In the genomic region with DNA sequence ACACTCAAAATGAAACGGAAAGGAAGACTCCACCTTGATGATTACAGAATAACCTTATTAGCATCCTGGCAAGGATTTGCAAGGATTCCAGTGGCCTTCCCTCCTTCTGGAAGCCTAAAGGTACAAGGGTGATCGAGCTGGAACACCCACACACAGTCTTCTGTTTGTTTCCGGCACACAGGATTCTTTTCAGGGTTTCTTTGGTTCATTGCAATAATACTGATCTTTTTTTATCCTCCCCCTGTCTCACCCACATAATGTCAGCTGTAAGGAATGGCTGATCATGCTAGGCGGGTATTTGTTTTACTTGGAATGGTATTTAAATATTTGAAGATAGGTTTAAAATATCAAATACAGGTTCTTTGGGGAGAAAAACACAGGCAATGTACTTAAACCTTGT, we compare ENCODE assay signal across 25 cellular contexts.
DNase-seq lines count a peak whose midpoint lies in the region; ATAC-seq and TF ChIP-seq lines count a peak whose summit lies in the region.
"Had no signal": no experiment of that assay in that cellular context is flagged by ENCODE, and none has a peak within 500 bp of the region (broad histone marks: within the 10 kb centered on the region; RNA-seq: fewer than 3 reads in every experiment).

No MANE protein-coding gene starts in this region.

- H3K4me3 Mint-ChIP-seq in CD8-positive, alpha-beta T cell, result no peak overlapping the region
- no peak overlapping the region for H3K4me3 Mint-ChIP-seq in Caco-2 (ENCODE audit: unreplicated experiment)
- H3K4me3 Mint-ChIP-seq: activated CD4-positive, alpha-beta T cell treated with anti-CD3 and anti-CD28 coated beads, Interleukin-2, amount 10 ng/mL, durations not matched to agents 7 days and 5 days; activated CD8-positive, alpha-beta memory T cell treated with anti-CD3 and anti-CD28 coated beads, Interleukin-2, amount 10 ng/mL, durations not matched to agents 7 days and 5 days; endodermal cell; HFFc6; stimulated activated naive CD8-positive, alpha-beta T cell treated with anti-CD3 and anti-CD28 coated beads, Interleukin-15, amount 100 ng/mL, for 72 hours had no signal

- no peaks in the 10 kb centered on the region for H3K4me1 ChIP-seq in CD8-positive, alpha-beta T cell (ENCODE audit: insufficient read depth, low read length)
- H3K4me1 ChIP-seq in rectal smooth muscle tissue (ENCODE audit: control insufficient read depth, insufficient read depth, low read length) (no peaks in the 10 kb centered on the region), Caco-2 (peaks cover 15% of the 10 kb centered on the region; the same call in 1 of the 2 replicates)
- H3K4me1 ChIP-seq: BE2C had no signal

- POLR2A ChIA-PET in CD8-positive, alpha-beta T cell (lab: Charles Lee), result no interaction called here
- POLR2A ChIA-PET in Caco-2 (lab: Charles Lee), result no interaction called here

- TF ChIP-seq CTCF in CD8-positive, alpha-beta T cell (IDR thresholded peaks at IDR 0.05), result no peak
- TF ChIP-seq CTCF in brain microvascular endothelial cell (IDR thresholded peaks at IDR 0.05; ENCODE audit: low read depth, low read length, missing control alignments) (no peak), Caco-2 (IDR thresholded peaks at IDR 0.05; ENCODE audit: insufficient read depth in 1 of 2, low read depth in 1 of 2, low read length in 1 of 2, severe bottlenecking in 1 of 2, unreplicated experiment in 1 of 2) (no peak)

- no peaks in the 10 kb centered on the region for H3K27me3 Mint-ChIP-seq in CD8-positive, alpha-beta T cell (ENCODE audit: low read depth)
- H3K27me3 Mint-ChIP-seq in Caco-2 (ENCODE audit: insufficient read depth, unreplicated experiment), result no peaks in the 10 kb centered on the region
- H3K27me3 Mint-ChIP-seq: activated CD4-positive, alpha-beta T cell treated with anti-CD3 and anti-CD28 coated beads, Interleukin-2, amount 10 ng/mL, durations not matched to agents 7 days and 5 days; activated CD8-positive, alpha-beta memory T cell treated with anti-CD3 and anti-CD28 coated beads, Interleukin-2, amount 10 ng/mL, durations not matched to agents 7 days and 5 days; stimulated activated naive CD8-positive, alpha-beta T cell treated with anti-CD3 and anti-CD28 coated beads, Interleukin-15, amount 100 ng/mL, for 72 hours had no signal

- no peak overlapping the region for H3K9ac ChIP-seq in rectal smooth muscle tissue (ENCODE audit: low read length)
- H3K9ac ChIP-seq: GM23248 had no signal

- H3K27ac ChIP-seq in CD8-positive, alpha-beta T cell (ENCODE audit: low read depth, low read length), result no peak overlapping the region
- H3K27ac ChIP-seq in brain microvascular endothelial cell (no peak overlapping the region), rectal smooth muscle tissue (ENCODE audit: low read depth, low read length) (peak overlapping the region; percentile 23)
- H3K27ac ChIP-seq: GM23248, WERI-Rb-1 had no signal

- H3K9me3 ChIP-seq in CD8-positive, alpha-beta T cell (ENCODE audit: low read length), result no peaks in the 10 kb centered on the region
- H3K9me3 ChIP-seq in Caco-2, result no peaks in the 10 kb centered on the region
- H3K9me3 ChIP-seq: BE2C had no signal

- intact Hi-C loops in CD8-positive, alpha-beta T cell (cut with DNase I, micrococcal nuclease), result no loop called here
- intact Hi-C loops in Caco-2 (cut with micrococcal nuclease; ENCODE audit: unreplicated experiment), result no loop called here

- CTCF ChIA-PET in CD8-positive, alpha-beta T cell (lab: Charles Lee), result interaction anchor here (1.0 kb wide), 1 partner anchor 50 kb away, joined by 4 read pairs; no protein-coding TSS in a partner anchor
- CTCF ChIA-PET in Caco-2 (lab: Charles Lee), result no interaction called here

- DNase-seq in CD8-positive, alpha-beta T cell, result no peak
- peak; percentile 18 for DNase-seq in brain microvascular endothelial cell
- peak; percentile 50 for DNase-seq in kidney glomerular epithelial cell (lab: John Stamatoyannopoulos, UW)
- no peak for DNase-seq in NCI-H82 treated with DMSO at 0.1 percent for 48 hours (lab: John Stamatoyannopoulos, UW; ENCODE audit: unreplicated experiment)
- DNase-seq in stimulated activated CD4-positive, alpha-beta T cell treated with anti-CD3 and anti-CD28 coated beads, Interleukin-4, amount 100 ng/mL, for 1 hour, result no peak
- DNase-seq in Caco-2, result no peak
- DNase-seq: activated CD4-positive, alpha-beta T cell treated with anti-CD3 and anti-CD28 coated beads, Interleukin-2, amount 10 ng/mL, durations not matched to agents 7 days and 5 days; activated CD8-positive, alpha-beta memory T cell treated with anti-CD3 and anti-CD28 coated beads, Interleukin-2, amount 10 ng/mL, durations not matched to agents 7 days and 5 days; activated naive CD4-positive, alpha-beta T cell treated with anti-CD3 and anti-CD28 coated beads, Interleukin-2, amount 50 U/mL, for 16 hours; BE2C; DMS79 treated with DMSO at 0.1 percent for 48 hours; endodermal cell; GM23248; HFFc6; mammary epithelial cell; NCI-H2029 treated with DMSO at 0.1 percent for 48 hours; NCI-H2227 treated with DMSO at 0.1 percent for 48 hours; NCI-H748 treated with DMSO at 0.1 percent for 48 hours; right cardiac atrium; stimulated activated CD4-positive, alpha-beta T cell treated with anti-CD3 and anti-CD28 coated beads, Interleukin-15, amount 100 ng/mL, for 24 hours; stimulated activated naive CD8-positive, alpha-beta T cell treated with anti-CD3 and anti-CD28 coated beads, Interleukin-15, amount 100 ng/mL, for 72 hours; trophoblast cell; WERI-Rb-1 had no signal

- in situ Hi-C loops in brain microvascular endothelial cell (cut with HindIII; ENCODE audit: low pct_ligation_motif_present, low sequenced_read_pairs), result no loop called here

- no peaks in the 10 kb centered on the region for H3K9me3 Mint-ChIP-seq in CD8-positive, alpha-beta T cell
- H3K9me3 Mint-ChIP-seq in Caco-2 (ENCODE audit: unreplicated experiment), result no peaks in the 10 kb centered on the region
- H3K9me3 Mint-ChIP-seq: activated CD4-positive, alpha-beta T cell treated with anti-CD3 and anti-CD28 coated beads, Interleukin-2, amount 10 ng/mL, durations not matched to agents 7 days and 5 days; endodermal cell; HFFc6; stimulated activated naive CD8-positive, alpha-beta T cell treated with anti-CD3 and anti-CD28 coated beads, Interleukin-15, amount 100 ng/mL, for 72 hours had no signal

- H3K4me1 Mint-ChIP-seq in CD8-positive, alpha-beta T cell (ENCODE audit: low read depth), result peaks cover 6% of the 10 kb centered on the region
- peaks cover 10% of the 10 kb centered on the region for H3K4me1 Mint-ChIP-seq in Caco-2 (ENCODE audit: low read depth, unreplicated experiment)
- H3K4me1 Mint-ChIP-seq: activated CD4-positive, alpha-beta T cell treated with anti-CD3 and anti-CD28 coated beads, Interleukin-2, amount 10 ng/mL, durations not matched to agents 7 days and 5 days; endodermal cell had no signal

- ATAC-seq in CD8-positive, alpha-beta T cell, result no peak
- ATAC-seq in HG02970 (IDR thresholded peaks at IDR 0.05; ENCODE audit: low FRiP score, unreplicated experiment), result no peak
- ATAC-seq: activated CD8-positive, alpha-beta memory T cell treated with anti-CD3 and anti-CD28 coated beads, Interleukin-2, amount 10 ng/mL, durations not matched to agents 7 days and 5 days; right cardiac atrium; stimulated activated naive CD8-positive, alpha-beta T cell treated with anti-CD3 and anti-CD28 coated beads, Interleukin-15, amount 100 ng/mL, for 72 hours had no signal

- H3K27ac Mint-ChIP-seq in CD8-positive, alpha-beta T cell, result peak overlapping the region; percentile 1
- no peak overlapping the region for H3K27ac Mint-ChIP-seq in Caco-2 (ENCODE audit: unreplicated experiment)
- H3K27ac Mint-ChIP-seq: activated CD4-positive, alpha-beta T cell treated with anti-CD3 and anti-CD28 coated beads, Interleukin-2, amount 10 ng/mL, durations not matched to agents 7 days and 5 days; activated CD8-positive, alpha-beta memory T cell treated with anti-CD3 and anti-CD28 coated beads, Interleukin-2, amount 10 ng/mL, durations not matched to agents 7 days and 5 days; endodermal cell had no signal

- H3K4me3 ChIP-seq in CD8-positive, alpha-beta T cell (ENCODE audit: low read depth, low read length), result no peak overlapping the region
- no peak overlapping the region for H3K4me3 ChIP-seq in brain microvascular endothelial cell (ENCODE audit: low read depth, low read length)
- H3K4me3 ChIP-seq in rectal smooth muscle tissue (ENCODE audit: low read length), result no peak overlapping the region
- H3K4me3 ChIP-seq in Caco-2 (ENCODE audit: low read depth, low read length), result no peak overlapping the region
- H3K4me3 ChIP-seq: GM23248 had no signal

- no peaks in the 10 kb centered on the region for H3K27me3 ChIP-seq in CD8-positive, alpha-beta T cell (ENCODE audit: insufficient read depth, low read length)
- H3K27me3 ChIP-seq in brain microvascular endothelial cell (replicated peaks) (no peaks in the 10 kb centered on the region), rectal smooth muscle tissue (ENCODE audit: control insufficient read depth, insufficient read depth, low read length) (no peaks in the 10 kb centered on the region), Caco-2 (replicated peaks; ENCODE audit: control insufficient read depth, insufficient read depth, low read length) (no peaks in the 10 kb centered on the region)
- H3K27me3 ChIP-seq: BE2C had no signal

- H3K36me3 ChIP-seq in CD8-positive, alpha-beta T cell (ENCODE audit: insufficient read depth, low read length), result peaks cover 11% of the 10 kb centered on the region
- H3K36me3 ChIP-seq in brain microvascular endothelial cell (replicated peaks) (no peaks in the 10 kb centered on the region), rectal smooth muscle tissue (ENCODE audit: control insufficient read depth, insufficient read depth, low read length) (no peaks in the 10 kb centered on the region), Caco-2 (ENCODE audit: control insufficient read depth, insufficient read depth, low read length) (no peaks in the 10 kb centered on the region; the same call in 1 of the 2 replicates)
- H3K36me3 ChIP-seq: WERI-Rb-1 had no signal

- no TSS peak for BruUV-seq in Caco-2 (replicated peaks; lab: Mats Ljungman, UMichigan)

- H3K36me3 Mint-ChIP-seq in CD8-positive, alpha-beta T cell, result peaks cover 71% of the 10 kb centered on the region
- H3K36me3 Mint-ChIP-seq in Caco-2 (ENCODE audit: insufficient read depth, unreplicated experiment), result peaks cover 10% of the 10 kb centered on the region

Comparison
In these comparisons a context has a peak if more than half of its experiments do, and no peak if none do; other contexts are left out.
1. DNase-seq: peak in brain microvascular endothelial cell (single experiment) and kidney glomerular epithelial cell (single experiment); none in CD8-positive, alpha-beta T cell (0 of 7), NCI-H82 treated with DMSO at 0.1 percent for 48 hours (single experiment), stimulated activated CD4-positive, alpha-beta T cell treated with anti-CD3 and anti-CD28 coated beads, Interleukin-4, amount 100 ng/mL, for 1 hour (single experiment) and Caco-2 (0 of 2).